In genomic region chr5:135436856-135437795, GRCh38 we compare ENCODE assay signal across 15 cellular contexts. TPM values are rescaled to one million over a fixed set of nuclear protein-coding genes. Genes with fewer than 3 reads are reported as not detected.
DNase-seq lines count a peak whose midpoint lies in the region; ATAC-seq, FAIRE-seq and TF ChIP-seq lines count a peak whose summit lies in the region.
"Had no signal": no experiment of that assay in that cellular context is flagged by ENCODE, and none has a peak within 500 bp of the region (broad histone marks: within the 10 kb centered on the region; RNA-seq: fewer than 3 reads in every experiment).

No MANE protein-coding gene starts in this region.

- no peaks in the 10 kb centered on the region for H4K20me1 ChIP-seq in OCI-LY3 (ENCODE audit: insufficient read depth, low read length)

- H3K9ac ChIP-seq in OCI-LY3 (ENCODE audit: low read length): no peak overlapping the region

- H3K27ac Mint-ChIP-seq in activated T-helper 2 cell treated with anti-CD3 and anti-CD28 coated beads, Interferon-gamma antibody, Interleukin-2, Interleukin-4, amounts not matched to agents 10 μg/mL and 5 μg/mL and 100 μg/mL, durations not matched to agents 14 hours and 24 hours and 36 hours: no peak overlapping the region
- H3K27ac Mint-ChIP-seq: activated T-helper 1 cell treated with anti-CD3 and anti-CD28 coated beads, Interleukin-12 subunit alpha, Interleukin-12 subunit beta, Interleukin-2, Interleukin-4 antibody, amounts not matched to agents 30 ng/mL and 10 ng/mL and 1 ng/mL, durations not matched to agents 14 hours and 24 hours and 36 hours; T-helper 2 cell treated with Interferon-gamma antibody and Interleukin-4, amounts not matched to agents 5 μg/mL and 100 μg/mL, for 36 hours had no signal

- WGBS in suprapubic skin: 80% methylated on average over 15 of the region's 15 CpGs

- intact Hi-C loops in left ventricle myocardium superior (cut with micrococcal nuclease): no loop called here
- intact Hi-C loops in activated T-helper 2 cell treated with anti-CD3 and anti-CD28 coated beads, Interferon-gamma antibody, Interleukin-2, Interleukin-4, amounts not matched to agents 10 μg/mL and 5 μg/mL and 100 μg/mL, durations not matched to agents 14 hours and 24 hours and 36 hours (cut with micrococcal nuclease): no loop called here

- H3K4me1 Mint-ChIP-seq in activated T-helper 2 cell treated with anti-CD3 and anti-CD28 coated beads, Interferon-gamma antibody, Interleukin-2, Interleukin-4, amounts not matched to agents 10 μg/mL and 5 μg/mL and 100 μg/mL, durations not matched to agents 14 hours and 24 hours and 36 hours (ENCODE audit: low read depth): no peaks in the 10 kb centered on the region
- H3K4me1 Mint-ChIP-seq: central memory CD8-positive, alpha-beta T cell had no signal

- no peaks in the 10 kb centered on the region for H3K79me2 ChIP-seq in OCI-LY3 (ENCODE audit: low read length)

- H3K4me3 Mint-ChIP-seq in activated T-helper 2 cell treated with anti-CD3 and anti-CD28 coated beads, Interferon-gamma antibody, Interleukin-2, Interleukin-4, amounts not matched to agents 10 μg/mL and 5 μg/mL and 100 μg/mL, durations not matched to agents 14 hours and 24 hours and 36 hours (ENCODE audit: low read depth): no peak overlapping the region
- H3K4me3 Mint-ChIP-seq: activated T-helper 1 cell treated with anti-CD3 and anti-CD28 coated beads, Interleukin-12 subunit alpha, Interleukin-12 subunit beta, Interleukin-2, Interleukin-4 antibody, amounts not matched to agents 30 ng/mL and 10 ng/mL and 1 ng/mL, durations not matched to agents 14 hours and 24 hours and 36 hours; central memory CD8-positive, alpha-beta T cell; T-helper 2 cell treated with Interferon-gamma antibody and Interleukin-4, amounts not matched to agents 5 μg/mL and 100 μg/mL, for 36 hours had no signal

- H3K36me3 Mint-ChIP-seq in activated T-helper 2 cell treated with anti-CD3 and anti-CD28 coated beads, Interferon-gamma antibody, Interleukin-2, Interleukin-4, amounts not matched to agents 10 μg/mL and 5 μg/mL and 100 μg/mL, durations not matched to agents 14 hours and 24 hours and 36 hours (ENCODE audit: low read depth): no peaks in the 10 kb centered on the region

- ATAC-seq in left ventricle myocardium superior: peak; percentile 14

- peaks cover 30% of the 10 kb centered on the region for H3K4me1 ChIP-seq in OCI-LY3 (ENCODE audit: low read length)
- peaks cover 17% of the 10 kb centered on the region for H3K4me1 ChIP-seq in suprapubic skin

- no peaks in the 10 kb centered on the region for H3K36me3 ChIP-seq in OCI-LY3 (replicated peaks; ENCODE audit: low read depth, low read length)
- no peaks in the 10 kb centered on the region for H3K36me3 ChIP-seq in suprapubic skin
- H3K36me3 ChIP-seq: gastroesophageal sphincter had no signal

- TF ChIP-seq EP300 in suprapubic skin (IDR thresholded peaks at IDR 0.05): no peak

- H3K4me2 ChIP-seq in OCI-LY3 (ENCODE audit: low read length): peak overlapping the region; percentile 75

- no peaks in the 10 kb centered on the region for H3K9me3 Mint-ChIP-seq in activated T-helper 2 cell treated with anti-CD3 and anti-CD28 coated beads, Interferon-gamma antibody, Interleukin-2, Interleukin-4, amounts not matched to agents 10 μg/mL and 5 μg/mL and 100 μg/mL, durations not matched to agents 14 hours and 24 hours and 36 hours
- H3K9me3 Mint-ChIP-seq: activated T-helper 1 cell treated with anti-CD3 and anti-CD28 coated beads, Interleukin-12 subunit alpha, Interleukin-12 subunit beta, Interleukin-2, Interleukin-4 antibody, amounts not matched to agents 30 ng/mL and 10 ng/mL and 1 ng/mL, durations not matched to agents 14 hours and 24 hours and 36 hours; central memory CD8-positive, alpha-beta T cell; T-helper 2 cell treated with Interferon-gamma antibody and Interleukin-4, amounts not matched to agents 5 μg/mL and 100 μg/mL, for 36 hours had no signal

- H3K27me3 ChIP-seq in OCI-LY3 (ENCODE audit: low read depth, low read length) (peaks cover 20% of the 10 kb centered on the region), suprapubic skin (peaks cover 24% of the 10 kb centered on the region)

- H3K4me3 ChIP-seq in OCI-LY3 (ENCODE audit: low read length): peak overlapping the region; percentile 57
- H3K4me3 ChIP-seq in suprapubic skin: no peak overlapping the region
- H3K4me3 ChIP-seq: gastroesophageal sphincter had no signal

- no peak for TF ChIP-seq POLR2A in GM12891 (IDR thresholded peaks at IDR 0.05; ENCODE audit: low read depth, low read length)
- TF ChIP-seq POLR2A in suprapubic skin (IDR thresholded peaks at IDR 0.05): no peak

- H3K9me3 ChIP-seq in OCI-LY3 (ENCODE audit: insufficient read depth, low read length) (no peaks in the 10 kb centered on the region), suprapubic skin (no peaks in the 10 kb centered on the region)
- H3K9me3 ChIP-seq: gastroesophageal sphincter had no signal

- DNase-seq in GM12891 (ENCODE audit: insufficient read length, low spot score) (no peak), left ventricle myocardium superior (no peak), suprapubic skin (ENCODE audit: low spot score in 2 of 2) (no peak), DMS79 treated with DMSO at 0.1 percent for 48 hours (lab: John Stamatoyannopoulos, UW) (no peak)
- DNase-seq in stimulated activated CD8-positive, alpha-beta memory T cell treated with anti-CD3 and anti-CD28 coated beads, Interleukin-4, amount 100 ng/mL, for 48 hours: peak; percentile 15
- no peak for DNase-seq in activated T-helper 2 cell treated with anti-CD3 and anti-CD28 coated beads, Interferon-gamma antibody, Interleukin-2, Interleukin-4, amounts not matched to agents 10 μg/mL and 5 μg/mL and 100 μg/mL, durations not matched to agents 14 hours and 24 hours and 36 hours (ENCODE audit: low spot score)
- DNase-seq: mesendoderm; NCI-H526; stimulated activated naive CD4-positive, alpha-beta T cell treated with Interleukin-2 at 50 U/mL for 16 hours had no signal

- TF ChIP-seq CTCF in OCI-LY3 (IDR thresholded peaks at IDR 0.05; ENCODE audit: low read depth, low read length) (no peak), suprapubic skin (IDR thresholded peaks at IDR 0.05) (no peak)

- 0 out of 2 replicates have a peak overlapping the region, but pooled peaks have one; percentile 49 for H2AFZ ChIP-seq in OCI-LY3 (ENCODE audit: low read depth, low read length)

- H3K27ac ChIP-seq in OCI-LY3 (ENCODE audit: low read length): no peak overlapping the region
- no peak overlapping the region for H3K27ac ChIP-seq in suprapubic skin

- H3K27me3 Mint-ChIP-seq in activated T-helper 2 cell treated with anti-CD3 and anti-CD28 coated beads, Interferon-gamma antibody, Interleukin-2, Interleukin-4, amounts not matched to agents 10 μg/mL and 5 μg/mL and 100 μg/mL, durations not matched to agents 14 hours and 24 hours and 36 hours (ENCODE audit: low read depth): peaks cover 18% of the 10 kb centered on the region

- FAIRE-seq in GM12891 (lab: Jason Lieb, UNC): peak; percentile 50

TF ChIP-seq in GM12891, 5 proteins besides CTCF, POLR2A, EP300 and RAD21:
- TF ChIP-seq TAF1 (IDR thresholded peaks at IDR 0.05; ENCODE audit: low read depth, low read length) (no peak), POU2F2 (IDR thresholded peaks at IDR 0.05; ENCODE audit: low read depth, low read length) (no peak), SPI1 (IDR thresholded peaks at IDR 0.05; ENCODE audit: low read depth, low read length) (peak; percentile 66)

RNA-seq across cellular contexts. Expression of gene DCANP1, which starts 10.0 kb away (rescaled TPM):
- not detected for polyA plus RNA-seq in GM12891 (2012; ENCODE audit: low read depth, missing spikeins)
- total RNA-seq in left ventricle myocardium superior (not detected), suprapubic skin (not detected)
- not detected in 2 replicates for total RNA-seq in activated T-helper 2 cell treated with anti-CD3 and anti-CD28 coated beads, Interferon-gamma antibody, Interleukin-2, Interleukin-4, amounts not matched to agents 10 μg/mL and 5 μg/mL and 100 μg/mL, durations not matched to agents 14 hours and 24 hours and 36 hours
- total RNA-seq: activated T-helper 1 cell treated with anti-CD3 and anti-CD28 coated beads, Interleukin-12 subunit alpha, Interleukin-12 subunit beta, Interleukin-2, Interleukin-4 antibody, amounts not matched to agents 30 ng/mL and 10 ng/mL and 1 ng/mL, durations not matched to agents 14 hours and 24 hours and 36 hours; gastroesophageal sphincter; LHCN-M2 had no signal

RNA-seq across cellular contexts. Expression of gene TIFAB, which starts 15.0 kb away (rescaled TPM):
- not detected for polyA plus RNA-seq in GM12891 (2012; ENCODE audit: low read depth, missing spikeins)
- total RNA-seq in left ventricle myocardium superior: not detected
- total RNA-seq in suprapubic skin: under 1 TPM in 1 of 4 donors, not detected in 3; 0.08 TPM
- not detected in 2 replicates for total RNA-seq in activated T-helper 2 cell treated with anti-CD3 and anti-CD28 coated beads, Interferon-gamma antibody, Interleukin-2, Interleukin-4, amounts not matched to agents 10 μg/mL and 5 μg/mL and 100 μg/mL, durations not matched to agents 14 hours and 24 hours and 36 hours
- total RNA-seq: activated T-helper 1 cell treated with anti-CD3 and anti-CD28 coated beads, Interleukin-12 subunit alpha, Interleukin-12 subunit beta, Interleukin-2, Interleukin-4 antibody, amounts not matched to agents 30 ng/mL and 10 ng/mL and 1 ng/mL, durations not matched to agents 14 hours and 24 hours and 36 hours; gastroesophageal sphincter; LHCN-M2 had no signal

RNA-seq across cellular contexts. Expression of gene MACROH2A1, which starts 38.1 kb away (rescaled TPM):
- polyA plus RNA-seq in GM12891 (2012; ENCODE audit: low read depth, missing spikeins): 86.5 TPM
- total RNA-seq in left ventricle myocardium superior (119 TPM), suprapubic skin (100 to 1,000 TPM; 196 to 251 (median 209) TPM)
- 285 and 302 TPM in 2 replicates for total RNA-seq in activated T-helper 2 cell treated with anti-CD3 and anti-CD28 coated beads, Interferon-gamma antibody, Interleukin-2, Interleukin-4, amounts not matched to agents 10 μg/mL and 5 μg/mL and 100 μg/mL, durations not matched to agents 14 hours and 24 hours and 36 hours
